In genomic region chr1:85282424-85282823, GRCh38 we compare ENCODE assay signal across 19 cellular contexts. TPM values are rescaled to one million over a fixed set of nuclear protein-coding genes. Genes with fewer than 3 reads are reported as not detected.
DNase-seq lines count a peak whose midpoint lies in the region; ATAC-seq and TF ChIP-seq lines count a peak whose summit lies in the region.
"Had no signal": no experiment of that assay in that cellular context is flagged by ENCODE, and none has a peak within 500 bp of the region (broad histone marks: within the 10 kb centered on the region; RNA-seq: fewer than 3 reads in every experiment).

No MANE protein-coding gene starts in this region.

- DNase-seq in GM12864 (ENCODE audit: low read depth): no peak
- peak; percentile 35 for DNase-seq in HT-29 (ENCODE audit: low spot score)
- DNase-seq in WTC11 (ENCODE audit: low spot score): peak; percentile 38
- no peak for DNase-seq in kidney epithelial cell (ENCODE audit: low read depth)
- no peak for DNase-seq in GM10266 (ENCODE audit: extremely low spot score)
- no peak for DNase-seq in left cardiac atrium
- DNase-seq: activated CD8-positive, alpha-beta T cell treated with anti-CD3 and anti-CD28 coated beads for 36 hours; cortex of kidney; esophagus squamous epithelium; NCI-H2107; NK-92 treated with Interleukin-12 subunit alpha and Interleukin-12 subunit beta, amount 100 ng/mL, for 24 hours; right cardiac atrium; stimulated activated CD4-positive, alpha-beta T cell treated with anti-CD3 and anti-CD28 coated beads, Interleukin-2, amount 100 ng/mL, for 24 hours had no signal

- H3K9me3 Mint-ChIP-seq in WTC11: no peaks in the 10 kb centered on the region
- H3K9me3 Mint-ChIP-seq: activated CD8-positive, alpha-beta T cell treated with anti-CD3 and anti-CD28 coated beads for 36 hours had no signal

- no peaks in the 10 kb centered on the region for H3K36me3 Mint-ChIP-seq in WTC11

- H3K4me3 Mint-ChIP-seq in WTC11: no peak overlapping the region
- H3K4me3 Mint-ChIP-seq: activated CD8-positive, alpha-beta T cell treated with anti-CD3 and anti-CD28 coated beads for 36 hours had no signal

- no peaks in the 10 kb centered on the region for H3K27me3 Mint-ChIP-seq in WTC11 (ENCODE audit: low read depth)
- H3K27me3 Mint-ChIP-seq: activated CD8-positive, alpha-beta T cell treated with anti-CD3 and anti-CD28 coated beads for 36 hours had no signal

- no peaks in the 10 kb centered on the region for H3K36me3 ChIP-seq in kidney epithelial cell (ENCODE audit: control insufficient read depth, insufficient read depth, low read length)
- H3K36me3 ChIP-seq: BLaER1, esophagus squamous epithelium, SJSA1, thoracic aorta had no signal

- TF ChIP-seq CTCF in GM12864 (IDR thresholded peaks at IDR 0.05; ENCODE audit: low read depth, low read length, missing control alignments) (peak; percentile 25), WTC11 (IDR thresholded peaks at IDR 0.05) (peak; percentile 19; the same call in 1 of the 2 replicates), kidney epithelial cell (IDR thresholded peaks at IDR 0.05; ENCODE audit: insufficient read depth, low read length, poor library complexity, severe bottlenecking) (peak; percentile 23), GM10266 (IDR thresholded peaks at IDR 0.05; ENCODE audit: control insufficient read depth, insufficient read depth, low read depth, missing control alignments) (no peak)

- POLR2A ChIA-PET in WTC11 (lab: Charles Lee): no interaction called here

- no peaks in the 10 kb centered on the region for H3K27me3 ChIP-seq in kidney epithelial cell (ENCODE audit: control insufficient read depth, insufficient read depth, low read length)
- H3K27me3 ChIP-seq: BLaER1, esophagus squamous epithelium, hepatocyte, SJSA1 had no signal

- CTCF ChIA-PET in WTC11 (lab: Charles Lee): interaction anchor here (0.5 to 2.2 kb wide), 4 partner anchors 23 to 780 kb away, joined by 3 to 11 read pairs (median 5); partner anchors contain the start of gene C1orf52

- no peak overlapping the region for H3K27ac Mint-ChIP-seq in WTC11
- H3K27ac Mint-ChIP-seq: activated CD8-positive, alpha-beta T cell treated with anti-CD3 and anti-CD28 coated beads for 36 hours had no signal

- no peak overlapping the region for H3K4me3 ChIP-seq in GM12864 (ENCODE audit: low read depth, low read length)
- no peak overlapping the region for H3K4me3 ChIP-seq in kidney epithelial cell (ENCODE audit: low read depth, low read length)
- H3K4me3 ChIP-seq: BLaER1, esophagus squamous epithelium, hepatocyte, SJSA1, thoracic aorta had no signal

- ATAC-seq in WTC11 (peak; percentile 97), HG03460 (IDR thresholded peaks at IDR 0.05; ENCODE audit: unreplicated experiment) (no peak), SK-N-SH treated with all-trans-retinoic acid at 6 μM for 48 hours (no peak), left cardiac atrium (no peak)
- ATAC-seq: activated CD8-positive, alpha-beta T cell treated with anti-CD3 and anti-CD28 coated beads for 36 hours; right cardiac atrium had no signal

- peaks cover 28% of the 10 kb centered on the region for H3K4me1 Mint-ChIP-seq in WTC11

- intact Hi-C loops in left cardiac atrium (cut with DNase I): no loop called here

TF ChIP-seq in WTC11, 78 proteins besides CTCF, POLR2A, EP300 and RAD21:
- TF ChIP-seq RORB (CRISPR knock-in tag; IDR thresholded peaks at IDR 0.05) (no peak), MYBL2 (CRISPR knock-in tag; IDR thresholded peaks at IDR 0.05) (no peak), ATF6 (CRISPR knock-in tag; IDR thresholded peaks at IDR 0.05) (no peak), IRF1 (CRISPR knock-in tag; IDR thresholded peaks at IDR 0.05) (no peak)

TF ChIP-seq in SK-N-SH treated with all-trans-retinoic acid at 6 μM for 48 hours, 23 proteins besides CTCF, POLR2A, EP300 and RAD21:
- TF ChIP-seq ZFP30 (CRISPR knock-in tag; IDR thresholded peaks at IDR 0.05) (no peak), ZNF565 (CRISPR knock-in tag; conservative IDR thresholded peaks at IDR 0.05; ENCODE audit: low read depth) (no peak), OSR1 (CRISPR knock-in tag; IDR thresholded peaks at IDR 0.05) (no peak), GLIS3 (CRISPR knock-in tag; IDR thresholded peaks at IDR 0.05) (no peak), TSHZ2 (CRISPR knock-in tag; IDR thresholded peaks at IDR 0.05) (no peak), TOX (CRISPR knock-in tag; IDR thresholded peaks at IDR 0.05; ENCODE audit: borderline replicate concordance) (no peak), CREB5 (CRISPR knock-in tag; IDR thresholded peaks at IDR 0.05; ENCODE audit: low read depth) (no peak), ZNF70 (CRISPR knock-in tag; IDR thresholded peaks at IDR 0.05) (no peak), CSDC2 (CRISPR knock-in tag; IDR thresholded peaks at IDR 0.05) (no peak), RARB (CRISPR knock-in tag; IDR thresholded peaks at IDR 0.05) (no peak), TCF4 (CRISPR knock-in tag; IDR thresholded peaks at IDR 0.05; ENCODE audit: borderline replicate concordance) (no peak), ISL1 (CRISPR knock-in tag; IDR thresholded peaks at IDR 0.05) (no peak), ZNF8 (CRISPR knock-in tag; IDR thresholded peaks at IDR 0.05) (no peak), ZFP3 (CRISPR knock-in tag; IDR thresholded peaks at IDR 0.05) (no peak), ZC3H10 (CRISPR knock-in tag; IDR thresholded peaks at IDR 0.05) (no peak), SNAI2 (CRISPR knock-in tag; IDR thresholded peaks at IDR 0.05) (no peak), ESRRG (CRISPR knock-in tag; IDR thresholded peaks at IDR 0.05) (no peak), CSRNP3 (CRISPR knock-in tag; IDR thresholded peaks at IDR 0.05) (no peak)
TF ChIP-seq in SK-N-SH treated with all-trans-retinoic acid at 6 μM for 48 hours: peak in this region for 0.

RNA-seq across cellular contexts. Expression of gene BCL10, which starts 6.0 kb away (rescaled TPM):
- total RNA-seq in HT-29 (2014; rRNA removed; shearing (Covaris generic)): 11.8 and 13.0 TPM in 2 replicates
- total RNA-seq in WTC11 (2021) (21.3 to 24.2 TPM (median 21.4 TPM) in 3 replicates), kidney epithelial cell (40.1 and 43.0 TPM in 2 replicates), left cardiac atrium (10 to 100 TPM in 1 of 2 donors, 1 to 10 TPM in 1; 9.0 to 12.7 TPM)

RNA-seq across cellular contexts. Expression of gene C1orf52, which starts 23.0 kb away (rescaled TPM):
- 27.8 and 38.2 TPM in 2 replicates for total RNA-seq in HT-29 (2014; rRNA removed; shearing (Covaris generic))
- total RNA-seq in WTC11 (2021) (35.8 to 44.5 TPM (median 40.2 TPM) in 3 replicates), kidney epithelial cell (14.1 and 16.2 TPM in 2 replicates), left cardiac atrium (10 to 100 TPM; 15.6 to 17.6 TPM)

Comparison
In these comparisons a context has a peak if more than half of its experiments do, and no peak if none do; other contexts are left out.
1. DNase-seq: peak in HT-29 (single experiment) and WTC11 (single experiment); none in GM12864 (single experiment), kidney epithelial cell (single experiment), GM10266 (single experiment) and left cardiac atrium (single experiment).